In genomic region chr18:1585881-1586488, GRCh38 we compare ENCODE assay signal across 8 cellular contexts.
A peak's percentile ranks its signal among the peaks of the same experiment; 100 is the strongest.
DNase-seq lines count a peak whose midpoint lies in the region; TF ChIP-seq lines count a peak whose summit lies in the region.

No MANE protein-coding gene starts in this region.

- H3K9me2 ChIP-seq in DOHH2 (replicated peaks; ENCODE audit: control insufficient read depth, low read length) (no peaks in the 10 kb centered on the region), GM23248 (ENCODE audit: insufficient read depth) (no peaks in the 10 kb centered on the region)

- DNase-seq in GM23248 (peak; percentile 51), NCI-H1092 (lab: John Stamatoyannopoulos, UW) (peak; percentile 16), hepatic stellate cell (ENCODE audit: low spot score) (peak; percentile 1), type B pancreatic cell (ENCODE audit: extremely low spot score, unreplicated experiment) (no peak), OCI-M2 (lab: John Stamatoyannopoulos, UW; ENCODE audit: unreplicated experiment) (no peak)
- DNase-seq in stimulated activated CD4-positive, alpha-beta T cell treated with anti-CD3 and anti-CD28 coated beads, Interleukin-4, amount 100 ng/mL, for 1 hour, result no peak

- 2% methylated on average over 7 of the region's 7 CpGs for WGBS in GM23248 (ENCODE audit: low coverage in 1 of 2, low lambda C conversion rate in 2 of 2, missing lambda C conversion rate in 2 of 2), 2 experiments

- H3K79me2 ChIP-seq in DOHH2 (ENCODE audit: control insufficient read depth, low read length) (no peaks in the 10 kb centered on the region), GM23248 (ENCODE audit: insufficient read depth) (no peaks in the 10 kb centered on the region)

- H3K4me3 ChIP-seq in DOHH2 (ENCODE audit: low read length) (no peak overlapping the region), GM23248 (no peak overlapping the region)

- H3K4me1 ChIP-seq in DOHH2 (ENCODE audit: control insufficient read depth, low read length) (no peaks in the 10 kb centered on the region), GM23248 (ENCODE audit: insufficient read depth) (no peaks in the 10 kb centered on the region)

- H3K27me3 ChIP-seq in DOHH2 (ENCODE audit: control insufficient read depth, low read length) (no peaks in the 10 kb centered on the region), GM23248 (replicated peaks; ENCODE audit: insufficient read depth) (no peaks in the 10 kb centered on the region)

- H3K9me3 ChIP-seq in DOHH2 (ENCODE audit: control insufficient read depth, insufficient read depth, low read length), result no peaks in the 10 kb centered on the region
- H3K9me3 ChIP-seq in GM23248 (ENCODE audit: low read depth), result no peaks in the 10 kb centered on the region

- no peaks in the 10 kb centered on the region for H3K36me3 Mint-ChIP-seq in type B pancreatic cell

- H2AFZ ChIP-seq in GM23248, result no peak overlapping the region

- no peak overlapping the region for H3K27ac ChIP-seq in DOHH2 (ENCODE audit: low read depth, low read length)
- H3K27ac ChIP-seq in GM23248, result no peak overlapping the region
- H3K27ac ChIP-seq in VCaP, result no peak overlapping the region

- H3K4me2 ChIP-seq in DOHH2 (ENCODE audit: low read length), result no peak overlapping the region
- H3K4me2 ChIP-seq in GM23248 (ENCODE audit: unreplicated experiment), result no peak overlapping the region

- no peaks in the 10 kb centered on the region for H3F3A ChIP-seq in DOHH2 (ENCODE audit: control insufficient read depth, insufficient read depth)
- H3F3A ChIP-seq in GM23248 (ENCODE audit: insufficient read depth), result no peaks in the 10 kb centered on the region

- H3K4me1 Mint-ChIP-seq in type B pancreatic cell (ENCODE audit: unreplicated experiment), result no peaks in the 10 kb centered on the region

- no peak overlapping the region for H3K27ac Mint-ChIP-seq in type B pancreatic cell

- H4K20me1 ChIP-seq in DOHH2 (ENCODE audit: control insufficient read depth, insufficient read depth, low read depth, low read length) (no peaks in the 10 kb centered on the region), GM23248 (ENCODE audit: insufficient read depth) (no peaks in the 10 kb centered on the region)

- peaks cover 20% of the 10 kb centered on the region for H3K27me3 Mint-ChIP-seq in type B pancreatic cell

- no peak overlapping the region for H3K4me3 Mint-ChIP-seq in type B pancreatic cell

- H3K36me3 ChIP-seq in DOHH2 (ENCODE audit: control insufficient read depth, low read length), result no peaks in the 10 kb centered on the region
- H3K36me3 ChIP-seq in GM23248 (ENCODE audit: low read depth), result no peaks in the 10 kb centered on the region

- H3K9ac ChIP-seq in GM23248, result no peak overlapping the region

- TF ChIP-seq CTCF in DOHH2 (IDR thresholded peaks at IDR 0.05; ENCODE audit: low read depth, low read length, poor library complexity, severe bottlenecking) (peak; percentile 64), VCaP (conservative IDR thresholded peaks at IDR 0.05) (peak; percentile 80), type B pancreatic cell (conservative IDR thresholded peaks at IDR 0.05) (peak; percentile 80)

- no peaks in the 10 kb centered on the region for H3K9me3 Mint-ChIP-seq in type B pancreatic cell

- in situ Hi-C loops in GM23248 (cut with MboI), result loop anchor here (25.0 kb wide), 1 partner anchor 951 kb away; no protein-coding TSS in a partner anchor

Comparison
In these comparisons a context has a peak if more than half of its experiments do, and no peak if none do; other contexts are left out.
1. DNase-seq: peak in GM23248 (single experiment), NCI-H1092 (single experiment) and hepatic stellate cell (single experiment); none in type B pancreatic cell (single experiment), stimulated activated CD4-positive, alpha-beta T cell treated with anti-CD3 and anti-CD28 coated beads, Interleukin-4, amount 100 ng/mL, for 1 hour (single experiment) and OCI-M2 (single experiment).
2. Peak in every context shown above with its lines, with median percentiles within 50 percentile points of each other: CTCF ChIP-seq.